20 cellular contexts compared by ENCODE assay signal in the genomic region with DNA sequence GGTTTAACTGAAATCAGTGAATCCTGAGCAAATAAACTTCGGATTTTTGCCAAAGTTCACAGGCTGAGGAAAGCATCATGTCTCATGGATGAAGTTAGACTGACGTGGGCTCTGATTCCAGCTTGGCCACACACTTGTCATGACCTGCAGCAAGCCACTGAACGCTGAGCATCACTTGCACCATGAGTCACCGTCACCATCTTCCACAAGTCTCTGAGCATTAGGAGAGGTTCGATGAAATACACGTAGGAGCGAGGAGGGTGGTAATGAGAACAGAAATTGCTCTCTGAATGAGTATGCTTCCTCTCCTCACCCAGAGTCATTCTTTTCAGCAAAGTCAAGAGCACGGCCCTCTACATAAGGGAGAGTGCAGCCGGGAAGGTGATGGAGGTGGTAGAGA. TPM values are rescaled to one million over a fixed set of nuclear protein-coding genes. Genes with fewer than 3 reads are reported as not detected.
DNase-seq lines count a peak whose midpoint lies in the region; ATAC-seq and TF ChIP-seq lines count a peak whose summit lies in the region.
"Had no signal": no experiment of that assay in that cellular context is flagged by ENCODE, and none has a peak within 500 bp of the region (broad histone marks: within the 10 kb centered on the region; RNA-seq: fewer than 3 reads in every experiment).

No MANE protein-coding gene starts in this region.

- H3K27ac Mint-ChIP-seq in MCF 10A (ENCODE audit: low read depth, unreplicated experiment), result no peak overlapping the region
- H3K27ac Mint-ChIP-seq: B cell had no signal

- H3K4me1 Mint-ChIP-seq in MCF 10A (ENCODE audit: insufficient read depth, unreplicated experiment), result peaks cover 35% of the 10 kb centered on the region
- H3K4me1 Mint-ChIP-seq: B cell had no signal

- no TSS peak for BruUV-seq in MCF 10A (replicated peaks; lab: Mats Ljungman, UMichigan)

- no peak for ATAC-seq in HG03565 (IDR thresholded peaks at IDR 0.05; ENCODE audit: unreplicated experiment)
- ATAC-seq: PC-3 had no signal

- no peak overlapping the region for H3K4me3 Mint-ChIP-seq in MCF 10A (ENCODE audit: unreplicated experiment)
- H3K4me3 Mint-ChIP-seq: B cell had no signal

- H3K9me3 Mint-ChIP-seq in MCF 10A (ENCODE audit: unreplicated experiment), result no peaks in the 10 kb centered on the region

- POLR2A ChIA-PET in MCF 10A (lab: Yijun Ruan, JAX), result interaction anchor here (0.7 to 1.4 kb wide), 2 partner anchors 14 to 20 kb away, joined by 3 to 4 read pairs; no protein-coding TSS in a partner anchor

- CTCF ChIA-PET in MCF 10A (lab: Yijun Ruan, JAX), result no interaction called here

- TF ChIP-seq POLR2A in breast epithelium (IDR thresholded peaks at IDR 0.05), result no peak

- intact Hi-C loops in MCF 10A (cut with micrococcal nuclease) (no loop called here), breast epithelium (cut with DNase I; ENCODE audit: low total_unique reads) (no loop called here), head of caudate nucleus (cut with DNase I) (no loop called here)

- H3K4me3 ChIP-seq in breast epithelium, result no peak overlapping the region
- H3K4me3 ChIP-seq in brain microvascular endothelial cell (ENCODE audit: low read depth, low read length), result no peak overlapping the region
- H3K4me3 ChIP-seq: SJCRH30 had no signal

- no peaks in the 10 kb centered on the region for H3K4me1 ChIP-seq in breast epithelium
- H3K4me1 ChIP-seq: SJCRH30 had no signal

- no peak overlapping the region for H3K27ac ChIP-seq in breast epithelium
- no peak overlapping the region for H3K27ac ChIP-seq in brain microvascular endothelial cell
- H3K27ac ChIP-seq: 22Rv1, SJCRH30 had no signal

- DNase-seq in MCF 10A (ENCODE audit: unreplicated experiment) (peak; percentile 72), breast epithelium (ENCODE audit: low spot score in 2 of 2) (no peak), brain microvascular endothelial cell (peak; percentile 11), head of caudate nucleus (peak in 24 of 42 donors; percentile 8 to 74 (median 30)), Ammon's horn (ENCODE audit: low spot score) (no peak), NCI-H2171 treated with DMSO at 0.1 percent for 48 hours (lab: John Stamatoyannopoulos, UW) (no peak), NOMO-1 treated with DMSO at 0.1 percent for 48 hours (lab: John Stamatoyannopoulos, UW; ENCODE audit: unreplicated experiment) (no peak)
- DNase-seq: DND-41, GDM1, Kasumi-1, NCI-H1105 treated with DMSO at 0.1 percent for 48 hours, NCI-H1694 treated with DMSO at 0.1 percent for 48 hours, NCI-H2107, NCI-H226, NCI-H524, PC-3, SJCRH30 had no signal

- in situ Hi-C loops in brain microvascular endothelial cell (cut with HindIII; ENCODE audit: low pct_ligation_motif_present, low sequenced_read_pairs), result no loop called here

- no peaks in the 10 kb centered on the region for H3K36me3 ChIP-seq in breast epithelium
- H3K36me3 ChIP-seq in brain microvascular endothelial cell (replicated peaks), result no peaks in the 10 kb centered on the region
- H3K36me3 ChIP-seq: SJCRH30 had no signal

- H3K27me3 ChIP-seq in breast epithelium (no peaks in the 10 kb centered on the region), brain microvascular endothelial cell (replicated peaks) (no peaks in the 10 kb centered on the region)
- H3K27me3 ChIP-seq: SJCRH30 had no signal

- H3K36me3 Mint-ChIP-seq in MCF 10A (ENCODE audit: insufficient read depth, unreplicated experiment), result peaks cover 6% of the 10 kb centered on the region

- no peaks in the 10 kb centered on the region for H3K27me3 Mint-ChIP-seq in MCF 10A (ENCODE audit: insufficient read depth, unreplicated experiment)
- H3K27me3 Mint-ChIP-seq: B cell had no signal

- H3K9me3 ChIP-seq in breast epithelium, result no peaks in the 10 kb centered on the region
- H3K9me3 ChIP-seq: SJCRH30 had no signal

- TF ChIP-seq CTCF in MCF 10A (IDR thresholded peaks at IDR 0.05; ENCODE audit: unreplicated experiment) (no peak), breast epithelium (IDR thresholded peaks at IDR 0.05) (no peak), brain microvascular endothelial cell (IDR thresholded peaks at IDR 0.05; ENCODE audit: low read depth, low read length, missing control alignments) (no peak)

RNA-seq across cellular contexts. Expression of gene TRIML2, which starts 3.8 kb away (rescaled TPM):
- 4.9 and 6.7 TPM in 2 replicates for total RNA-seq in MCF 10A (2022)
- not detected for total RNA-seq in breast epithelium
- total RNA-seq: B cell, PC-3, SJCRH30 had no signal

RNA-seq across cellular contexts. Expression of gene TRIML1, which starts 26.1 kb away (rescaled TPM):
- not detected in 2 replicates for total RNA-seq in MCF 10A (2022)
- not detected for total RNA-seq in breast epithelium
- total RNA-seq: B cell, PC-3, SJCRH30 had no signal

Comparison
In these comparisons a context has a peak if more than half of its experiments do, and no peak if none do; other contexts are left out.
1. DNase-seq: peak in MCF 10A (single experiment), brain microvascular endothelial cell (single experiment) and head of caudate nucleus (24 of 42); none in breast epithelium (0 of 2), Ammon's horn (single experiment), NCI-H2171 treated with DMSO at 0.1 percent for 48 hours (single experiment) and NOMO-1 treated with DMSO at 0.1 percent for 48 hours (single experiment).